8 cellular contexts compared by ENCODE assay signal in genomic region chr11:82682003-82682751, GRCh38. TPM values are rescaled to one million over a fixed set of nuclear protein-coding genes. Genes with fewer than 3 reads are reported as not detected.
A peak's percentile ranks its signal among the peaks of the same experiment; 100 is the strongest.
DNase-seq lines count a peak whose midpoint lies in the region; ATAC-seq, FAIRE-seq and TF ChIP-seq lines count a peak whose summit lies in the region.

No MANE protein-coding gene starts in this region.

- H3K9me3 ChIP-seq in K562 (replicated peaks; ENCODE audit: control insufficient read depth, insufficient read depth, low read depth, low read length) (no peaks in the 10 kb centered on the region), testis (no peaks in the 10 kb centered on the region)

- no peak overlapping the region for H3K9ac ChIP-seq in K562 (ENCODE audit: insufficient read depth in 1 of 2, low read depth in 2 of 2, low read length in 2 of 2)

- in situ Hi-C loops in Caki2 (cut with HindIII; ENCODE audit: low pct_unique_long_range_greater_than_20kb, low sequenced_read_pairs), result no loop called here
- in situ Hi-C loops in K562 (cut with MboI), result no loop called here

- H3K4me3 ChIP-seq in K562, result no peak overlapping the region
- no peak overlapping the region for H3K4me3 ChIP-seq in testis

- H3K36me3 ChIP-seq in K562 (ENCODE audit: control insufficient read depth, insufficient read depth, low read length) (no peaks in the 10 kb centered on the region), testis (ENCODE audit: low read depth, missing control alignments) (no peaks in the 10 kb centered on the region)

- CTCF ChIA-PET in K562 (lab: Yijun Ruan, JAX; ENCODE audit: low intra/inter-chr PET ratio), result interaction anchor here (0.7 to 2.2 kb wide), 4 partner anchors 13 to 534 kb away, joined by 3 to 13 read pairs (median 8); no protein-coding TSS in a partner anchor

- WGBS in K562 (ENCODE audit: insufficient coverage, low coverage, missing lambda C conversion rate), result 0% methylated on average over 6 of the region's 6 CpGs
- 27 to 33% methylated on average over 6 of the region's 6 CpGs for WGBS in testis, 2 donors

- peak; percentile 69 to 80 for TF ChIP-seq RAD21 in K562 (CRISPR knock-in tag; conservative IDR thresholded peaks at IDR 0.05 in 1 of 2, IDR thresholded peaks at IDR 0.05 in 1 of 2)

- FAIRE-seq in K562 (lab: Jason Lieb, UNC) (peak; percentile 85), islet of Langerhans (lab: Jason Lieb, UNC) (peak; percentile 61)

- BruUV-seq in K562 (replicated peaks; lab: Mats Ljungman, UMichigan), result no TSS peak

- no peak overlapping the region for H2AFZ ChIP-seq in K562 (ENCODE audit: low read depth, low read length)

- no peaks in the 10 kb centered on the region for H4K20me1 ChIP-seq in K562 (replicated peaks; ENCODE audit: control insufficient read depth, insufficient read depth, low read length)

- DNase-seq in Caki2 (ENCODE audit: low read depth) (peak; percentile 62), NCI-H460 (ENCODE audit: extremely low read depth, low read depth) (peak; percentile 72), K562 (ENCODE audit: extremely low read depth in 1 of 4, low spot score in 3 of 4) (peak; percentile 35 to 78 (median 44)), testis (no peak)
- no peak for DNase-seq in stimulated activated CD4-positive, alpha-beta T cell treated with anti-CD3 and anti-CD28 coated beads, Interleukin-4, amount 100 ng/mL, for 24 hours

- TF ChIP-seq CTCF in K562 (IDR thresholded peaks at IDR 0.05 in 2 of 3, conservative IDR thresholded peaks at IDR 0.05 in 1 of 3; ENCODE audit: insufficient read depth in 2 of 3, low read depth in 1 of 3, low read length in 3 of 3) (peak; percentile 56 to 71 (median 59); a peak in 5 of 6 replicates), testis (IDR thresholded peaks at IDR 0.05) (peak in 2 of 3 experiments; percentile 34 to 49)

- POLR2A ChIA-PET in K562 (lab: Yijun Ruan, JAX), result no interaction called here

- TF ChIP-seq EP300 in K562 (IDR thresholded peaks at IDR 0.05; ENCODE audit: low read length), result no peak

- H3K27ac ChIP-seq in K562 (ENCODE audit: extremely low read depth, low read depth, low read length) (no peak overlapping the region), testis (no peak overlapping the region)

- intact Hi-C loops in K562 (cut with micrococcal nuclease), result loop anchor here (1.0 kb wide), 1 partner anchor 1138 kb away; no protein-coding TSS in a partner anchor
- intact Hi-C loops in testis (cut with DNase I; ENCODE audit: low total_unique reads), result no loop called here

- no peaks in the 10 kb centered on the region for H3K79me2 ChIP-seq in K562 (ENCODE audit: control insufficient read depth, insufficient read depth, low read length)

- TF ChIP-seq POLR2A in K562 (conservative IDR thresholded peaks at IDR 0.05) (no peak), testis (IDR thresholded peaks at IDR 0.05) (no peak)

- H3K27me3 ChIP-seq in K562 (ENCODE audit: control insufficient read depth in 2 of 2, insufficient read depth in 2 of 2, low read length in 2 of 2), result no peaks in the 10 kb centered on the region
- no peaks in the 10 kb centered on the region for H3K27me3 ChIP-seq in testis

- no peak overlapping the region; the same call in 1 of the 2 replicates for H3K4me2 ChIP-seq in K562 (ENCODE audit: insufficient read depth, low read length)

- peak; percentile 82 for ATAC-seq in GM18870 (IDR thresholded peaks at IDR 0.05; ENCODE audit: unreplicated experiment)
- peak; percentile 77 for ATAC-seq in HG03139 (IDR thresholded peaks at IDR 0.05; ENCODE audit: unreplicated experiment)
- ATAC-seq in K562, result peak; percentile 97

- H3K9me1 ChIP-seq in K562 (ENCODE audit: control insufficient read depth, insufficient read depth, low read length), result no peaks in the 10 kb centered on the region

- H3K4me1 ChIP-seq in K562 (replicated peaks in 1 of 2; ENCODE audit: control insufficient read depth in 2 of 2, insufficient read depth in 2 of 2, low read length in 2 of 2) (no peaks in the 10 kb centered on the region; a peak in 1 of 5 replicates), testis (no peaks in the 10 kb centered on the region)

TF ChIP-seq in K562, 482 proteins besides CTCF, POLR2A, EP300 and RAD21 (continues in another document):
- TF ChIP-seq CBFA2T3 (IDR thresholded peaks at IDR 0.05) (no peak), STAG1 (CRISPR knock-in tag; IDR thresholded peaks at IDR 0.05; ENCODE audit: borderline replicate concordance) (no peak; the same call in 1 of the 2 replicates), GTF2E2 (tag; IDR thresholded peaks at IDR 0.05) (no peak), CEBPB (tag; IDR thresholded peaks at IDR 0.05) (peak; percentile 45; the same call in 1 of the 2 replicates), ZBTB1 (CRISPR knock-in tag; IDR thresholded peaks at IDR 0.05; ENCODE audit: borderline replicate concordance, low read depth) (no peak), MXD1 (CRISPR knock-in tag; IDR thresholded peaks at IDR 0.05; ENCODE audit: borderline replicate concordance, poor library complexity, severe bottlenecking) (no peak), ARID2 (IDR thresholded peaks at IDR 0.05) (0 out of 2 replicates have a peak, but pooled peaks have one; percentile 18), HES1 (IDR thresholded peaks at IDR 0.05; ENCODE audit: low read depth) (no peak), GTF3C2 (IDR thresholded peaks at IDR 0.05; ENCODE audit: borderline replicate concordance, extremely low read depth, insufficient read length) (no peak)

RNA-seq across cellular contexts. Expression of gene FAM181B, which starts 51.5 kb away (rescaled TPM):
- 1.8 and 5.0 TPM in 2 replicates for total RNA-seq in Caki2 (2014; rRNA removed; shearing (Covaris generic); ENCODE audit: low replicate concordance)
- not detected in 2 replicates for total RNA-seq in NCI-H460 (2014; rRNA removed; shearing (Covaris generic))
- not detected in 2 replicates for polyA plus RNA-seq in NCI-H460 (2014; cell fraction: nucleus; rRNA removed)
- 0.07 TPM in 1 of 2 replicates, not detected in the other for total RNA-seq in K562 (2011; cell fraction: chromatin; rRNA removed; ENCODE audit: low replicate concordance)
- total RNA-seq in K562 (2011; cell fraction: nucleolus; rRNA removed), result under 0.01 and 0.13 TPM in 2 replicates
- total RNA-seq in K562 (2011; cell fraction: nucleoplasm; rRNA removed), result 0.15 TPM in 2 replicates
- total RNA-seq in K562 (2014; rRNA removed) (not detected in 2 replicates), K562 (2014; rRNA removed; fragmentation: Illumina TruSeq; extraction: Trizol) (not detected in 2 replicates), K562 (2015; rRNA removed; fragmentation: Illumina TruSeq; extraction: Trizol) (not detected in 2 replicates), K562 (2021) (not detected in 2 replicates), testis (1 to 10 TPM; 1.1 to 1.2 TPM)
- polyA plus RNA-seq in K562 (2011; rRNA removed) (0.01 and 0.05 TPM in 2 replicates), K562 (2014; fragmentation: Illumina TruSeq; extraction: Trizol) (not detected in 2 replicates), K562 (2014; fragmentation: Nextera tagmentation; extraction: Ambion mirVana) (not detected), K562 (2014; rRNA removed) (not detected in 2 replicates), testis (ENCODE audit: insufficient read depth, low read depth, low replicate concordance) (0.45 TPM)
- 0.01 and 0.12 TPM in 2 replicates for polyA plus RNA-seq in K562 (2011; cell fraction: cytosol; rRNA removed)
- 0.04 and 0.08 TPM in 2 replicates for polyA plus RNA-seq in K562 (2011; cell fraction: nucleus; rRNA removed)
- 0.07 and 0.11 TPM in 2 replicates for polyA plus RNA-seq in K562 (2012)
- 0.09 TPM in 1 of 2 replicates, not detected in the other for polyA minus RNA-seq in K562 (2011; rRNA and poly(A)+ RNA removed)
- 0.46 TPM in 1 of 2 replicates, not detected in the other for polyA minus RNA-seq in K562 (2011; cell fraction: cytosol; rRNA and poly(A)+ RNA removed)
- polyA minus RNA-seq in K562 (2011; cell fraction: nucleus; rRNA and poly(A)+ RNA removed), result 0.13 and 0.67 TPM in 2 replicates

Comparison
In these comparisons a context has a peak if more than half of its experiments do, and no peak if none do; other contexts are left out.
1. DNase-seq: peak in Caki2 (single experiment), NCI-H460 (single experiment) and K562 (4 of 4); none in testis (single experiment) and stimulated activated CD4-positive, alpha-beta T cell treated with anti-CD3 and anti-CD28 coated beads, Interleukin-4, amount 100 ng/mL, for 24 hours (single experiment).
2. Peak in every context shown above with its lines, with median percentiles within 50 percentile points of each other: ATAC-seq.